8 cellular contexts compared by ENCODE assay signal in genomic region chr14:39114073-39114838, GRCh38. TPM values are rescaled to one million over a fixed set of nuclear protein-coding genes. Genes with fewer than 3 reads are reported as not detected.
DNase-seq lines count a peak whose midpoint lies in the region; ATAC-seq and TF ChIP-seq lines count a peak whose summit lies in the region.

A gene with protein sequence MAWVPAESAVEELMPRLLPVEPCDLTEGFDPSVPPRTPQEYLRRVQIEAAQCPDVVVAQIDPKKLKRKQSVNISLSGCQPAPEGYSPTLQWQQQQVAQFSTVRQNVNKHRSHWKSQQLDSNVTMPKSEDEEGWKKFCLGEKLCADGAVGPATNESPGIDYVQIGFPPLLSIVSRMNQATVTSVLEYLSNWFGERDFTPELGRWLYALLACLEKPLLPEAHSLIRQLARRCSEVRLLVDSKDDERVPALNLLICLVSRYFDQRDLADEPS (plus strand): TSS chr14:39114323. CDS start chr14:39114339, 16 bp downstream.

- H3K27ac ChIP-seq in angular gyrus (ENCODE audit: low read depth, low read length) (peak within 1 kb of the TSS; percentile 79), prostate gland (peak within 1 kb of the TSS; percentile 70 to 72), urinary bladder (ENCODE audit: low read depth) (no peak within 1 kb of the TSS)

- H3K36me3 Mint-ChIP-seq in T-helper 17 cell (ENCODE audit: low read depth): no peaks in the 10 kb centered on the region

- peak within 1 kb of the TSS; percentile 93 for H3K4me3 Mint-ChIP-seq in T-helper 17 cell

- peaks cover 11% of the 10 kb centered on the region for H3K4me1 Mint-ChIP-seq in T-helper 17 cell

- H3K4me1 ChIP-seq in prostate gland (replicated peaks): no peaks in the 10 kb centered on the region
- no peaks in the 10 kb centered on the region for H3K4me1 ChIP-seq in urinary bladder (ENCODE audit: insufficient read depth)

- peak within 1 kb of the TSS; percentile 95 for H3K27ac Mint-ChIP-seq in T-helper 17 cell

- no peaks in the 10 kb centered on the region for H3K27me3 ChIP-seq in prostate gland (replicated peaks; ENCODE audit: insufficient read depth)

- peak; percentile 91 for TF ChIP-seq POLR2A in GM15510 (IDR thresholded peaks at IDR 0.05; ENCODE audit: borderline replicate concordance, extremely low read depth, insufficient read length)
- TF ChIP-seq POLR2A in prostate gland (IDR thresholded peaks at IDR 0.05): peak; percentile 58

- no peaks in the 10 kb centered on the region for H3K36me3 ChIP-seq in prostate gland
- peaks cover 2% of the 10 kb centered on the region for H3K36me3 ChIP-seq in urinary bladder (ENCODE audit: insufficient read depth)

- no peaks in the 10 kb centered on the region for H3K9me3 ChIP-seq in T-helper 17 cell (ENCODE audit: control insufficient read depth, low read length, poor library complexity, severe bottlenecking)
- H3K9me3 ChIP-seq in prostate gland: no peaks in the 10 kb centered on the region

- ATAC-seq in HG02885 (IDR thresholded peaks at IDR 0.05; ENCODE audit: poor library complexity, unreplicated experiment): peak; percentile 89
- peak; percentile 97 for ATAC-seq in T-helper 17 cell
- peak; percentile 100 for ATAC-seq in left ventricle myocardium superior

- H3K27me3 Mint-ChIP-seq in T-helper 17 cell: peaks cover 5% of the 10 kb centered on the region

- intact Hi-C loops in left ventricle myocardium superior (cut with micrococcal nuclease) (no loop called here), prostate gland (cut with DNase I) (no loop called here)

- H3K4me3 ChIP-seq in prostate gland (peak within 1 kb of the TSS; percentile 51 to 56), urinary bladder (ENCODE audit: low read depth, low read length) (peak within 1 kb of the TSS; percentile 61)

- TF ChIP-seq CTCF in prostate gland (IDR thresholded peaks at IDR 0.05): no peak

- 0% methylated on average over 40 of the region's 40 CpGs for WGBS in prostate gland
- WGBS in urinary bladder: under 1% methylated on average over 40 of the region's 40 CpGs

- peak; percentile 98 for DNase-seq in NCI-H1694 treated with DMSO at 0.1 percent for 48 hours (lab: John Stamatoyannopoulos, UW)
- peak; percentile 85 to 91 (median 89) for DNase-seq in T-helper 17 cell
- DNase-seq in left ventricle myocardium superior: peak; percentile 97
- peak; percentile 90 for DNase-seq in prostate gland (ENCODE audit: low spot score)

RNA-seq across cellular contexts. Expression of the gene that starts here (rescaled TPM):
- 10 to 100 TPM; 12.6 to 14.7 TPM for total RNA-seq in T-helper 17 cell
- 7.7 TPM for total RNA-seq in left ventricle myocardium superior
- 10 to 100 TPM; 13.2 to 22.3 TPM for total RNA-seq in prostate gland
- 33.5 TPM for total RNA-seq in urinary bladder
- 8.6 TPM for polyA plus RNA-seq in urinary bladder
